ENCODE assay signal across 1 cellular context in genomic region chr10:129892571-129893045, GRCh38.
A peak's percentile ranks its signal among the peaks of the same experiment; 100 is the strongest.
TF ChIP-seq lines count a peak whose summit lies in the region.

No MANE protein-coding gene starts in this region.

TF ChIP-seq in SK-N-SH, 30 proteins besides CTCF, POLR2A, EP300 and RAD21:
- TF ChIP-seq GATA2 (CRISPR knock-in tag; IDR thresholded peaks at IDR 0.05) (peak; percentile 60), SMC3 (IDR thresholded peaks at IDR 0.05; ENCODE audit: low read depth, low read length) (no peak), PBX3 (IDR thresholded peaks at IDR 0.05) (no peak), RCOR1 (IDR thresholded peaks at IDR 0.05; ENCODE audit: low read length) (peak; percentile 52; the same call in 1 of the 2 replicates)
